8 cellular contexts compared by ENCODE assay signal in genomic region chr10:101095550-101096213, GRCh38. TPM values are rescaled to one million over a fixed set of nuclear protein-coding genes. Genes with fewer than 3 reads are reported as not detected.
DNase-seq lines count a peak whose midpoint lies in the region; ATAC-seq and TF ChIP-seq lines count a peak whose summit lies in the region.

No MANE protein-coding gene starts in this region.

- no peak for TF ChIP-seq POLR2A in thyroid gland (IDR thresholded peaks at IDR 0.05)

- DNase-seq in AG08396 (ENCODE audit: low spot score) (peak; percentile 75), HS-5 (ENCODE audit: low read depth) (peak; percentile 35), Panc1 (ENCODE audit: low read depth, low spot score) (peak; percentile 50), fibroblast of the aortic adventitia (ENCODE audit: low read depth) (peak; percentile 60), omental fat pad (ENCODE audit: low spot score) (peak; percentile 63), thyroid gland (peak; percentile 67 to 70)
- DNase-seq in activated T-cell treated with anti-CD3 and anti-CD28 coated beads, Interleukin-2, amount 50 U/mL, for 48 hours = peak; percentile 86 to 87

- H3K9me3 ChIP-seq in Panc1 (ENCODE audit: control insufficient read depth, insufficient read depth, low read depth, low read length) (no peaks in the 10 kb centered on the region), thyroid gland (no peaks in the 10 kb centered on the region)

- H3K36me3 ChIP-seq in Panc1 (ENCODE audit: control insufficient read depth, insufficient read depth, low read length) (no peaks in the 10 kb centered on the region), thyroid gland (no peaks in the 10 kb centered on the region)

- TF ChIP-seq CTCF in Panc1 (IDR thresholded peaks at IDR 0.05) = peak; percentile 96
- TF ChIP-seq CTCF in fibroblast of the aortic adventitia (IDR thresholded peaks at IDR 0.05; ENCODE audit: insufficient read depth, low read length) = peak; percentile 93
- TF ChIP-seq CTCF in omental fat pad (IDR thresholded peaks at IDR 0.05) = peak in 1 of 3 donors; percentile 22
- peak; percentile 31 to 82 (median 68) for TF ChIP-seq CTCF in thyroid gland (IDR thresholded peaks at IDR 0.05)

- intact Hi-C loops in Panc1 (cut with micrococcal nuclease; ENCODE audit: unreplicated experiment) = loop anchor here (1.0 kb wide), 1 partner anchor 47 kb away; no protein-coding TSS in a partner anchor
- intact Hi-C loops in thyroid gland (cut with DNase I) = loop anchor here (5.0 kb wide), 1 partner anchor 42 kb away; no protein-coding TSS in a partner anchor

- in situ Hi-C loops in Panc1 (cut with HindIII; ENCODE audit: low pct_unique_long_range_greater_than_20kb, low sequenced_read_pairs) = no loop called here

- POLR2A ChIA-PET in Panc1 (lab: Charles Lee) = interaction anchor here (0.7 to 1.1 kb wide), 3 partner anchors 35 to 47 kb away, joined by 3 to 6 read pairs (median 3); partner anchors contain the start of gene TLX1

- BruUV-seq in Panc1 (replicated peaks; lab: Mats Ljungman, UMichigan) = no TSS peak

- ATAC-seq in GM18861 (IDR thresholded peaks at IDR 0.05; ENCODE audit: unreplicated experiment) (peak; percentile 67), Panc1 (peak; percentile 87), omental fat pad (ENCODE audit: low FRiP score) (peak; percentile 52)

- CTCF ChIA-PET in Panc1 (lab: Charles Lee) = interaction anchor here (0.6 to 8.2 kb wide), 20 partner anchors 9 to 686 kb away, joined by 3 to 206 read pairs (median 5); partner anchors contain the start of gene KAZALD1

- WGBS in thyroid gland, 2 donors = 12 to 21% methylated on average over 5 to 7 of the region's 7 CpGs

- H3K27ac ChIP-seq in Panc1 (ENCODE audit: low read length) = no peak overlapping the region
- H3K27ac ChIP-seq in thyroid gland = no peak overlapping the region

- no peaks in the 10 kb centered on the region for H3K4me1 ChIP-seq in Panc1 (ENCODE audit: control insufficient read depth, insufficient read depth, low read length)
- no peaks in the 10 kb centered on the region for H3K4me1 ChIP-seq in thyroid gland

- H3K4me3 ChIP-seq in Panc1 (ENCODE audit: low read depth in 2 of 2, low read length in 2 of 2) = no peak overlapping the region
- no peak overlapping the region for H3K4me3 ChIP-seq in fibroblast of the aortic adventitia (ENCODE audit: low read depth, low read length)
- H3K4me3 ChIP-seq in thyroid gland (replicated peaks in 1 of 3) = no peak overlapping the region

- H3K27me3 ChIP-seq in Panc1 (ENCODE audit: control insufficient read depth, insufficient read depth, low read length) (no peaks in the 10 kb centered on the region), thyroid gland (no peaks in the 10 kb centered on the region)

RNA-seq across cellular contexts. Expression of gene KAZALD1, which starts 33.9 kb away (rescaled TPM):
- total RNA-seq in Panc1 (2021; ENCODE audit: unreplicated experiment) (21.2 TPM), fibroblast of the aortic adventitia (ENCODE audit: low replicate concordance) (62.4 and 71.5 TPM in 2 replicates), omental fat pad (10 to 100 TPM in 1 of 4 donors, 1 to 10 TPM in 2, under 1 TPM in 1; 0.72 to 15.0 (median 1.6) TPM), thyroid gland (1 to 10 TPM; 3.1 to 9.9 (median 6.3) TPM)
- 17.5 TPM for polyA plus RNA-seq in Panc1 (2012; ENCODE audit: insufficient read length)

RNA-seq across cellular contexts. Expression of gene TLX1, which starts 35.4 kb away (rescaled TPM):
- total RNA-seq in Panc1 (2021; ENCODE audit: unreplicated experiment) (0.13 TPM), fibroblast of the aortic adventitia (ENCODE audit: low replicate concordance) (0.16 TPM in 1 of 2 replicates, not detected in the other), omental fat pad (not detected), thyroid gland (not detected)
- polyA plus RNA-seq in Panc1 (2012; ENCODE audit: insufficient read length) = 0.57 TPM

Comparison
In these comparisons a context has a peak if more than half of its experiments do, and no peak if none do; other contexts are left out.
1. DNase-seq: peak in every context shown above with its lines; median percentile 86 in activated T-cell treated with anti-CD3 and anti-CD28 coated beads, Interleukin-2, amount 50 U/mL, for 48 hours; 75 in AG08396; 68 in thyroid gland; 63 in omental fat pad; 60 in fibroblast of the aortic adventitia; 50 in Panc1; 35 in HS-5.